Comparison of ENCODE assay signal across 8 cellular contexts in genomic region chr17:40322417-40323315, GRCh38. TPM values are rescaled to one million over a fixed set of nuclear protein-coding genes. Genes with fewer than 3 reads are reported as not detected.
DNase-seq lines count a peak whose midpoint lies in the region; ATAC-seq and TF ChIP-seq lines count a peak whose summit lies in the region.

No MANE protein-coding gene starts in this region.

- POLR2A ChIA-PET in HEK293 (lab: Yijun Ruan, JAX), result interaction anchor here (0.6 to 1.6 kb wide), 2 partner anchors 12 to 40 kb away, joined by 3 to 5 read pairs; no protein-coding TSS in a partner anchor

- intact Hi-C loops in natural killer cell (cut with micrococcal nuclease), result loop anchor here (1.0 to 5.0 kb wide), 4 partner anchors 19 to 555 kb away; partner anchors contain the start of gene CDC6

- peak overlapping the region; percentile 61 for H3K27ac ChIP-seq in HEK293 (ENCODE audit: extremely low read depth, low read depth, low read length)

- H3K36me3 ChIP-seq in HEK293 (ENCODE audit: control insufficient read depth in 2 of 2, insufficient read depth in 1 of 2, low read length in 2 of 2), result no peaks in the 10 kb centered on the region

- H3K4me3 Mint-ChIP-seq in natural killer cell, result peak overlapping the region; percentile 94

- ATAC-seq in natural killer cell (peak; percentile 30 to 59 (median 46)), GM18858 (IDR thresholded peaks at IDR 0.05; ENCODE audit: unreplicated experiment) (no peak)

- H3K36me3 Mint-ChIP-seq in natural killer cell, result no peaks in the 10 kb centered on the region

- DNase-seq in GM04504 (ENCODE audit: low read depth) (peak; percentile 78), NOMO-1 (lab: John Stamatoyannopoulos, UW; ENCODE audit: unreplicated experiment in 2 of 2) (peak; percentile 91 to 94), epithelial cell of esophagus (ENCODE audit: low read depth) (no peak), natural killer cell (peak; percentile 90)
- DNase-seq in activated CD8-positive, alpha-beta memory T cell treated with anti-CD3 and anti-CD28 coated beads, Interleukin-2, amount 50 U/mL, for 1 hour (ENCODE audit: extremely low read depth), result peak; percentile 89
- peak; percentile 87 to 99 (median 96) for DNase-seq in stimulated activated naive CD4-positive, alpha-beta T cell (lab: John Stamatoyannopoulos, UW)

- no peaks in the 10 kb centered on the region for H3K9me3 Mint-ChIP-seq in natural killer cell

- CTCF ChIA-PET in HEK293 (lab: Yijun Ruan, JAX), result interaction anchor here (0.6 to 1.5 kb wide), 6 partner anchors 8 to 237 kb away, joined by 3 to 4 read pairs (median 3); no protein-coding TSS in a partner anchor

- peak overlapping the region; percentile 99 for H3K27ac Mint-ChIP-seq in natural killer cell

- H3K27me3 Mint-ChIP-seq in natural killer cell (ENCODE audit: low read depth in 2 of 2), result no peaks in the 10 kb centered on the region

- H3K4me1 Mint-ChIP-seq in natural killer cell, result peaks cover 81 to 95% of the 10 kb centered on the region in 2 donors

- peaks cover 34% of the 10 kb centered on the region for H3K4me1 ChIP-seq in HEK293 (ENCODE audit: control insufficient read depth, insufficient read depth, low read length)

- TF ChIP-seq CTCF in HEK293 (tag by site-specific recombination; IDR thresholded peaks at IDR 0.05) (no peak), epithelial cell of esophagus (IDR thresholded peaks at IDR 0.05; ENCODE audit: insufficient read depth, low read depth, low read length, missing control alignments) (no peak), natural killer cell (IDR thresholded peaks at IDR 0.05) (no peak)

- no peak overlapping the region for H3K4me3 ChIP-seq in HEK293 (ENCODE audit: low read depth, low read length)
- peak overlapping the region; percentile 3 for H3K4me3 ChIP-seq in epithelial cell of esophagus (ENCODE audit: low read length)

- no peaks in the 10 kb centered on the region for H3K9me3 ChIP-seq in HEK293 (ENCODE audit: control insufficient read depth, insufficient read depth, low read depth, low read length)

TF ChIP-seq in HEK293, 187 proteins besides CTCF, POLR2A, EP300 and RAD21 (continues in another document):
- TF ChIP-seq SP2 (tag by site-specific recombination; IDR thresholded peaks at IDR 0.05) (peak; percentile 66), KLF1 (tag by site-specific recombination; IDR thresholded peaks at IDR 0.05) (no peak), SETDB1 (IDR thresholded peaks at IDR 0.05; ENCODE audit: insufficient read length, low read length) (no peak), OSR2 (tag by site-specific recombination; IDR thresholded peaks at IDR 0.05) (no peak), ZNF335 (tag by site-specific recombination; conservative IDR thresholded peaks at IDR 0.05) (peak; percentile 87), ZBTB8A (tag by site-specific recombination; IDR thresholded peaks at IDR 0.05) (0 out of 2 replicates have a peak, but pooled peaks have one; percentile 22), ZNF362 (tag by site-specific recombination; IDR thresholded peaks at IDR 0.05) (peak; percentile 99), ZNF239 (tag by site-specific recombination; IDR thresholded peaks at IDR 0.05) (no peak), ZBTB21 (tag by site-specific recombination; IDR thresholded peaks at IDR 0.05) (no peak), PATZ1 (tag by site-specific recombination; IDR thresholded peaks at IDR 0.05) (peak; percentile 97), ZNF677 (tag by site-specific recombination; IDR thresholded peaks at IDR 0.05) (no peak), ZNF324 (tag by site-specific recombination; IDR thresholded peaks at IDR 0.05) (no peak), ELK4 (IDR thresholded peaks at IDR 0.05; ENCODE audit: borderline replicate concordance, low read depth, low read length) (no peak), ZBTB10 (tag by site-specific recombination; IDR thresholded peaks at IDR 0.05) (peak; percentile 93), ZNF660 (tag by site-specific recombination; IDR thresholded peaks at IDR 0.05) (no peak), KLF16 (tag by site-specific recombination; IDR thresholded peaks at IDR 0.05) (peak; percentile 55; the same call in 1 of the 2 replicates), OVOL3 (tag by site-specific recombination; IDR thresholded peaks at IDR 0.05) (no peak), ZNF555 (tag by site-specific recombination; conservative IDR thresholded peaks at IDR 0.05) (no peak), ZNF585B (tag by site-specific recombination; IDR thresholded peaks at IDR 0.05) (no peak), ZNF221 (tag by site-specific recombination; IDR thresholded peaks at IDR 0.05; ENCODE audit: borderline replicate concordance) (no peak), ZNF658 (tag by site-specific recombination; IDR thresholded peaks at IDR 0.05) (no peak), ZSCAN18 (tag by site-specific recombination; IDR thresholded peaks at IDR 0.05) (no peak), ZNF341 (tag by site-specific recombination; IDR thresholded peaks at IDR 0.05; ENCODE audit: low read depth) (0 out of 2 replicates have a peak, but pooled peaks have one; percentile 22), MYNN (tag by site-specific recombination; IDR thresholded peaks at IDR 0.05; ENCODE audit: borderline replicate concordance) (no peak), ZNF23 (tag by site-specific recombination; IDR thresholded peaks at IDR 0.05; ENCODE audit: borderline replicate concordance) (no peak)

RNA-seq across cellular contexts. Expression of gene RARA, which starts 13.7 kb away (rescaled TPM):
- 10 to 100 TPM; 75.9 to 94.6 (median 79.1) TPM for total RNA-seq in natural killer cell

RNA-seq across cellular contexts. Expression of gene CDC6, which starts 35.0 kb away (rescaled TPM):
- 1 to 10 TPM; 3.4 to 4.9 (median 3.8) TPM for total RNA-seq in natural killer cell

RNA-seq across cellular contexts. Expression of gene GJD3, which starts 41.9 kb away (rescaled TPM):
- not detected for total RNA-seq in natural killer cell
